ENCODE assay signal across 10 cellular contexts in genomic region chr15:70319466-70319865, GRCh38.
DNase-seq lines count a peak whose midpoint lies in the region; ATAC-seq and TF ChIP-seq lines count a peak whose summit lies in the region.
"Had no signal": no experiment of that assay in that cellular context is flagged by ENCODE, and none has a peak within 500 bp of the region (broad histone marks: within the 10 kb centered on the region; RNA-seq: fewer than 3 reads in every experiment).

No MANE protein-coding gene starts in this region.

- no peaks in the 10 kb centered on the region for H3K36me3 ChIP-seq in Caco-2 (ENCODE audit: control insufficient read depth, insufficient read depth, low read length)
- no peaks in the 10 kb centered on the region for H3K36me3 ChIP-seq in left lung
- H3K36me3 ChIP-seq: brain microvascular endothelial cell had no signal

- CTCF ChIA-PET in Caco-2 (lab: Charles Lee), result no interaction called here
- CTCF ChIA-PET in activated CD4-positive, alpha-beta T cell treated with anti-CD3 and anti-CD28 coated beads for 36 hours (lab: Charles Lee), result no interaction called here

- peak overlapping the region; percentile 29 for H3K27ac Mint-ChIP-seq in Caco-2 (ENCODE audit: unreplicated experiment)
- H3K27ac Mint-ChIP-seq in effector memory CD8-positive, alpha-beta T cell, result no peak overlapping the region
- H3K27ac Mint-ChIP-seq in activated CD4-positive, alpha-beta T cell treated with anti-CD3 and anti-CD28 coated beads for 36 hours, result no peak overlapping the region

- no TSS peak for BruUV-seq in Caco-2 (replicated peaks; lab: Mats Ljungman, UMichigan)

- peaks cover 22% of the 10 kb centered on the region for H3K4me1 ChIP-seq in Caco-2
- H3K4me1 ChIP-seq in left lung, result peaks cover 29 to 57% of the 10 kb centered on the region in 2 donors

- POLR2A ChIA-PET in Caco-2 (lab: Charles Lee), result no interaction called here
- POLR2A ChIA-PET in activated CD4-positive, alpha-beta T cell treated with anti-CD3 and anti-CD28 coated beads for 36 hours (lab: Charles Lee), result no interaction called here

- H3K9me3 Mint-ChIP-seq in Caco-2 (ENCODE audit: unreplicated experiment), result no peaks in the 10 kb centered on the region
- no peaks in the 10 kb centered on the region for H3K9me3 Mint-ChIP-seq in effector memory CD8-positive, alpha-beta T cell
- no peaks in the 10 kb centered on the region for H3K9me3 Mint-ChIP-seq in activated CD4-positive, alpha-beta T cell treated with anti-CD3 and anti-CD28 coated beads for 36 hours (ENCODE audit: low read depth)

- no peak overlapping the region for H3K4me3 Mint-ChIP-seq in Caco-2 (ENCODE audit: unreplicated experiment)
- no peak overlapping the region for H3K4me3 Mint-ChIP-seq in effector memory CD8-positive, alpha-beta T cell
- no peak overlapping the region for H3K4me3 Mint-ChIP-seq in activated CD4-positive, alpha-beta T cell treated with anti-CD3 and anti-CD28 coated beads for 36 hours

- intact Hi-C loops in Caco-2 (cut with micrococcal nuclease; ENCODE audit: unreplicated experiment), result no loop called here
- intact Hi-C loops in activated CD4-positive, alpha-beta T cell treated with anti-CD3 and anti-CD28 coated beads for 36 hours (cut with DNase I, micrococcal nuclease), result no loop called here
- intact Hi-C loops in left lung (cut with DNase I), result no loop called here

- no peak overlapping the region for H3K4me3 ChIP-seq in Caco-2 (ENCODE audit: low read depth, low read length)
- no peak overlapping the region for H3K4me3 ChIP-seq in left lung

- H3K36me3 Mint-ChIP-seq in Caco-2 (ENCODE audit: insufficient read depth, unreplicated experiment), result no peaks in the 10 kb centered on the region
- H3K36me3 Mint-ChIP-seq in effector memory CD8-positive, alpha-beta T cell (ENCODE audit: insufficient read depth), result peaks cover 3% of the 10 kb centered on the region
- H3K36me3 Mint-ChIP-seq in activated CD4-positive, alpha-beta T cell treated with anti-CD3 and anti-CD28 coated beads for 36 hours (ENCODE audit: low read depth), result no peaks in the 10 kb centered on the region

- H3K27ac ChIP-seq in left lung, result no peak overlapping the region
- H3K27ac ChIP-seq: brain microvascular endothelial cell had no signal

- no peaks in the 10 kb centered on the region for H3K27me3 Mint-ChIP-seq in Caco-2 (ENCODE audit: insufficient read depth, unreplicated experiment)
- H3K27me3 Mint-ChIP-seq in effector memory CD8-positive, alpha-beta T cell, result peaks cover 0 to 46% of the 10 kb centered on the region in 2 donors
- H3K27me3 Mint-ChIP-seq in activated CD4-positive, alpha-beta T cell treated with anti-CD3 and anti-CD28 coated beads for 36 hours, result no peaks in the 10 kb centered on the region

- H3K27me3 ChIP-seq in Caco-2 (replicated peaks; ENCODE audit: control insufficient read depth, insufficient read depth, low read length) (no peaks in the 10 kb centered on the region), left lung (no peaks in the 10 kb centered on the region)
- H3K27me3 ChIP-seq: brain microvascular endothelial cell had no signal

- no peak for TF ChIP-seq CTCF in Caco-2 (IDR thresholded peaks at IDR 0.05; ENCODE audit: insufficient read depth in 1 of 2, low read depth in 1 of 2, low read length in 1 of 2, severe bottlenecking in 1 of 2, unreplicated experiment in 1 of 2)
- TF ChIP-seq CTCF in GM20000 (IDR thresholded peaks at IDR 0.05; ENCODE audit: extremely low read depth, missing control alignments), result no peak
- no peak for TF ChIP-seq CTCF in left lung (IDR thresholded peaks at IDR 0.05)

- H3K9me3 ChIP-seq in Caco-2, result no peaks in the 10 kb centered on the region
- no peaks in the 10 kb centered on the region for H3K9me3 ChIP-seq in left lung

- H3K4me1 Mint-ChIP-seq in Caco-2 (ENCODE audit: low read depth, unreplicated experiment), result peaks cover 22% of the 10 kb centered on the region
- H3K4me1 Mint-ChIP-seq in effector memory CD8-positive, alpha-beta T cell (ENCODE audit: low read depth in 2 of 2), result no peaks in the 10 kb centered on the region
- H3K4me1 Mint-ChIP-seq in activated CD4-positive, alpha-beta T cell treated with anti-CD3 and anti-CD28 coated beads for 36 hours, result no peaks in the 10 kb centered on the region

- ATAC-seq in HG03139 (IDR thresholded peaks at IDR 0.05; ENCODE audit: unreplicated experiment) (peak; percentile 81), left lung (no peak)
- peak; percentile 39 for ATAC-seq in effector memory CD8-positive, alpha-beta T cell (replicated peaks)
- ATAC-seq in activated CD4-positive, alpha-beta T cell treated with anti-CD3 and anti-CD28 coated beads for 36 hours, result no peak

- DNase-seq in Caco-2, result no peak
- DNase-seq in GM20000 (ENCODE audit: low spot score), result peak; percentile 64
- no peak for DNase-seq in effector memory CD8-positive, alpha-beta T cell
- no peak for DNase-seq in activated CD4-positive, alpha-beta T cell treated with anti-CD3 and anti-CD28 coated beads for 36 hours
- no peak for DNase-seq in NCI-H1694 treated with DMSO at 0.1 percent for 48 hours (lab: John Stamatoyannopoulos, UW)
- DNase-seq in HuH-7.5 (ENCODE audit: low spot score), result no peak
- DNase-seq in left lung, result no peak
- DNase-seq: AML-193 had no signal

Comparison
In these comparisons a context has a peak if more than half of its experiments do, and no peak if none do; other contexts are left out.
1. ATAC-seq: peak in HG03139 (single experiment) and effector memory CD8-positive, alpha-beta T cell (single experiment); none in activated CD4-positive, alpha-beta T cell treated with anti-CD3 and anti-CD28 coated beads for 36 hours (single experiment) and left lung (single experiment).